23 cellular contexts compared by ENCODE assay signal in the genomic region with DNA sequence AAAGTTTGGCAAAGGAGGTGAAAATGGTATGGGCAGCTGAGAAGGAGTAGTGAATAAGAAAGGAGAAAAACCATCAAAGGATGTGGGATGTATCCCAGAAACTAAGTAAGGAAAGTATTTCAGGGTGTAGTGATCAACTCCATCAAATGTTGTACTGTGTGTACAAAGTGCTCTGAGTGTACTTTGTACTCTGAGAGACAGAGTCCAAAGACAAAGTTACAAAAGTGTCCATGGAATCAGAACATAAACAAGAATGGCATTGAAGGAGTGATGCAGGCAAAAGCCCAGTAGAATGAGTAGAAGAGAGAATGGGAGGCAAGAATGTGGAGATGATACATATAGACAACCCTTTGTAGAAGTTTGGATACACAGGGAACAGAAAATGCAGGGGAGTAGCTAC.
"Had no signal": no experiment of that assay in that cellular context is flagged by ENCODE, and none has a peak within 500 bp of the region (broad histone marks: within the 10 kb centered on the region; RNA-seq: fewer than 3 reads in every experiment).

No MANE protein-coding gene starts in this region.

- DNase-seq: activated CD4-positive, alpha-beta T cell treated with anti-CD3 and anti-CD28 coated beads, Interleukin-2, amount 10 ng/mL, durations not matched to agents 24 days and 14 days; activated CD4-positive, alpha-beta T cell treated with anti-CD3 and anti-CD28 coated beads, Interleukin-2, amount 50 U/mL, for 4 hours; activated CD8-positive, alpha-beta T cell treated with anti-CD3 and anti-CD28 coated beads for 36 hours; activated effector memory CD4-positive, alpha-beta T cell treated with Interleukin-2 at 50 U/mL for 16 hours; activated naive CD4-positive, alpha-beta T cell treated with anti-CD3 and anti-CD28 coated beads, Interleukin-2, amount 10 ng/mL, durations not matched to agents 7 days and 5 days; activated naive CD8-positive, alpha-beta T cell treated with anti-CD3 and anti-CD28 coated beads, Interleukin-2, amount 50 U/mL, for 24 hours; activated T-cell treated with anti-CD3 and anti-CD28 coated beads, Interleukin-2, amount 50 U/mL, for 24 hours; anterior cingulate cortex; brain microvascular endothelial cell; central memory CD4-positive, alpha-beta T cell; NCI-H1092; NCI-H1436 treated with DMSO at 0.1 percent for 48 hours; NCI-H1694 treated with DMSO at 0.1 percent for 48 hours; NCI-H2029 treated with DMSO at 0.1 percent for 48 hours; NCI-H345; NCI-H524 treated with DMSO at 0.1 percent for 48 hours; RPMI8226; SHP77 treated with DMSO at 0.1 percent for 48 hours; SK-N-SH had no signal

- FAIRE-seq: K562, TTC549 had no signal

- H3K9me2 ChIP-seq: SK-N-SH had no signal

- H3K27ac ChIP-seq: brain microvascular endothelial cell, SJSA1 had no signal

- H3K36me3 ChIP-seq: brain microvascular endothelial cell, SJSA1 had no signal

- ATAC-seq: activated CD8-positive, alpha-beta T cell treated with anti-CD3 and anti-CD28 coated beads for 36 hours; activated naive CD8-positive, alpha-beta T cell treated with anti-CD3 and anti-CD28 coated beads, Interleukin-2, amount 50 U/mL, for 24 hours; K562; Panc1 had no signal

- H3K4me2 ChIP-seq: SK-N-SH had no signal

- H3K4me3 ChIP-seq: K562, SJSA1 had no signal

- H3K9ac ChIP-seq: SK-N-SH had no signal

- H3K9me3 ChIP-seq: SJSA1, SK-N-SH had no signal

- H3K27me3 ChIP-seq: brain microvascular endothelial cell, SJSA1 had no signal
